Comparison of ENCODE assay signal across 8 cellular contexts in genomic region chr10:4770766-4771553, GRCh38. TPM values are rescaled to one million over a fixed set of nuclear protein-coding genes. Genes with fewer than 3 reads are reported as not detected.
DNase-seq lines count a peak whose midpoint lies in the region; ATAC-seq and TF ChIP-seq lines count a peak whose summit lies in the region.

No MANE protein-coding gene starts in this region.

- no peaks in the 10 kb centered on the region for H3K36me3 ChIP-seq in neural progenitor cell
- H3K36me3 ChIP-seq in testis (ENCODE audit: low read depth, missing control alignments), result no peaks in the 10 kb centered on the region

- no peaks in the 10 kb centered on the region for H3K27me3 Mint-ChIP-seq in neural progenitor cell (ENCODE audit: insufficient read depth, low read depth)
- H3K27me3 Mint-ChIP-seq in CD4-positive, alpha-beta T cell, result peaks cover 28% of the 10 kb centered on the region

- no peak overlapping the region for H3K27ac ChIP-seq in neural progenitor cell
- no peak overlapping the region for H3K27ac ChIP-seq in testis
- H3K27ac ChIP-seq in CD4-positive, alpha-beta T cell (ENCODE audit: low read depth, low read length), result no peak overlapping the region

- TF ChIP-seq POLR2A in testis (IDR thresholded peaks at IDR 0.05), result no peak

- TF ChIP-seq CTCF in epithelial cell of esophagus (IDR thresholded peaks at IDR 0.05; ENCODE audit: insufficient read depth, low read depth, low read length, missing control alignments) (peak; percentile 44), neural progenitor cell (IDR thresholded peaks at IDR 0.05) (peak; percentile 52), testis (IDR thresholded peaks at IDR 0.05) (peak in 1 of 3 experiments; percentile 30)
- no peak for TF ChIP-seq CTCF in CD4-positive, alpha-beta T cell (IDR thresholded peaks at IDR 0.05)

- intact Hi-C loops in testis (cut with DNase I; ENCODE audit: low total_unique reads), result no loop called here
- intact Hi-C loops in CD4-positive, alpha-beta T cell (cut with DNase I, micrococcal nuclease), result no loop called here

- no peak overlapping the region for H3K4me2 ChIP-seq in neural progenitor cell

- H3K4me3 Mint-ChIP-seq in neural progenitor cell, result no peak overlapping the region
- no peak overlapping the region for H3K4me3 Mint-ChIP-seq in CD4-positive, alpha-beta T cell

- 36 to 38% methylated on average over 3 of the region's 3 CpGs for WGBS in testis, 2 donors

- no peak overlapping the region for H3K4me3 ChIP-seq in epithelial cell of esophagus (ENCODE audit: low read length)
- no peak overlapping the region for H3K4me3 ChIP-seq in neural progenitor cell
- no peak overlapping the region for H3K4me3 ChIP-seq in testis

- H3K9me3 ChIP-seq in neural progenitor cell (ENCODE audit: low read depth) (no peaks in the 10 kb centered on the region), testis (no peaks in the 10 kb centered on the region)
- no peaks in the 10 kb centered on the region for H3K9me3 ChIP-seq in CD4-positive, alpha-beta T cell (ENCODE audit: control insufficient read depth, low read length)

- H3K79me2 ChIP-seq in neural progenitor cell (ENCODE audit: low read depth), result no peaks in the 10 kb centered on the region

- CTCF ChIA-PET in CD4-positive, alpha-beta T cell (lab: Charles Lee), result interaction anchor here (0.9 kb wide), 1 partner anchor 10 kb away, joined by 3 read pairs; no protein-coding TSS in a partner anchor

- H3K9me3 Mint-ChIP-seq in neural progenitor cell, result no peaks in the 10 kb centered on the region
- no peaks in the 10 kb centered on the region for H3K9me3 Mint-ChIP-seq in CD4-positive, alpha-beta T cell

- H3F3A ChIP-seq in neural progenitor cell (ENCODE audit: low read depth), result no peaks in the 10 kb centered on the region

- peaks cover 13% of the 10 kb centered on the region for H3K4me1 Mint-ChIP-seq in neural progenitor cell
- H3K4me1 Mint-ChIP-seq in CD4-positive, alpha-beta T cell (ENCODE audit: low read depth), result no peaks in the 10 kb centered on the region

- H4K20me1 ChIP-seq in neural progenitor cell (ENCODE audit: low read depth), result no peaks in the 10 kb centered on the region

- H3K9ac ChIP-seq in neural progenitor cell, result no peak overlapping the region

- DNase-seq in GM03348 (ENCODE audit: low spot score) (peak; percentile 52), NOMO-1 treated with DMSO at 0.1 percent for 48 hours (lab: John Stamatoyannopoulos, UW; ENCODE audit: unreplicated experiment) (peak; percentile 90), epithelial cell of esophagus (ENCODE audit: low read depth) (peak; percentile 90), neural progenitor cell (ENCODE audit: low spot score) (no peak), HUDEP-2 (lab: John Stamatoyannopoulos, UW; ENCODE audit: unreplicated experiment in 76 of 76) (no peak), testis (no peak)
- no peak for DNase-seq in CD4-positive, alpha-beta T cell

- H3K4me1 ChIP-seq in neural progenitor cell (no peaks in the 10 kb centered on the region), testis (no peaks in the 10 kb centered on the region)

- no peak overlapping the region for H2AFZ ChIP-seq in neural progenitor cell (replicated peaks)

- ATAC-seq in GM18498 (IDR thresholded peaks at IDR 0.05; ENCODE audit: unreplicated experiment), result no peak
- ATAC-seq in CD4-positive, alpha-beta T cell (ENCODE audit: poor library complexity), result no peak

- H3K27ac Mint-ChIP-seq in neural progenitor cell, result no peak overlapping the region
- H3K27ac Mint-ChIP-seq in CD4-positive, alpha-beta T cell, result no peak overlapping the region

- POLR2A ChIA-PET in CD4-positive, alpha-beta T cell (lab: Charles Lee), result no interaction called here

- no peaks in the 10 kb centered on the region for H3K36me3 Mint-ChIP-seq in neural progenitor cell
- no peaks in the 10 kb centered on the region for H3K36me3 Mint-ChIP-seq in CD4-positive, alpha-beta T cell (ENCODE audit: low read depth)

- H3K27me3 ChIP-seq in neural progenitor cell (no peaks in the 10 kb centered on the region), testis (no peaks in the 10 kb centered on the region)
- H3K27me3 ChIP-seq in CD4-positive, alpha-beta T cell (ENCODE audit: control insufficient read depth, insufficient read depth, low read length), result peaks cover 16% of the 10 kb centered on the region

RNA-seq across cellular contexts. Expression of gene AKR1E2, which starts 55.0 kb away (rescaled TPM):
- 3.4 and 4.4 TPM in 2 replicates for total RNA-seq in neural progenitor cell (ENCODE audit: low replicate concordance)
- 10 to 100 TPM; 37.0 to 53.0 TPM for total RNA-seq in testis
- 79.6 TPM for polyA plus RNA-seq in testis (ENCODE audit: insufficient read depth, low read depth, low replicate concordance)
- 10 to 100 TPM; 26.0 to 30.4 TPM for total RNA-seq in CD4-positive, alpha-beta T cell

Comparison
In these comparisons a context has a peak if more than half of its experiments do, and no peak if none do; other contexts are left out.
1. DNase-seq: peak in GM03348 (single experiment), NOMO-1 treated with DMSO at 0.1 percent for 48 hours (single experiment) and epithelial cell of esophagus (single experiment); none in neural progenitor cell (single experiment), HUDEP-2 (0 of 76), testis (single experiment) and CD4-positive, alpha-beta T cell (0 of 10).